In the genomic region with DNA sequence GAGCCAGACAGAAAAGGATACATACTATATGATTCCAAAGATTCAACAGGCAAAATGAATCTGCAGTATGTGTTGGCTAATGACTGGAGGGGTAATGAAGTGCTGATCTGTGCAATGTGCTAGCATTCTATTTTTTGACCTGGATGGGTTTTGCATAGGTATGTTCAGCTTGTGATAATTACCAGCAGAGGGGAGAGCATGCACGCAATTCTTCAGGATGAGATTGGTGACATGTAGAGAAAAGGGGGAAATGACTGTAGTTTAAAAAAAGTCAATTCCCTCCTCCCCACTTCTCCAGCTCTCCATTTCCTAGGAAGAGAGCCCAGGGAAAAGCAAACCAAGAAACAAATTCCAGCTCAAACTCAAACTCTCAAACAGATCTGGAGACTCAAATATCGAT, we compare ENCODE assay signal across 24 cellular contexts. TPM values are rescaled to one million over a fixed set of nuclear protein-coding genes. Genes with fewer than 3 reads are reported as not detected.
DNase-seq lines count a peak whose midpoint lies in the region; ATAC-seq and TF ChIP-seq lines count a peak whose summit lies in the region.
"Had no signal": no experiment of that assay in that cellular context is flagged by ENCODE, and none has a peak within 500 bp of the region (broad histone marks: within the 10 kb centered on the region; RNA-seq: fewer than 3 reads in every experiment).

No MANE protein-coding gene starts in this region.

- H3K27me3 Mint-ChIP-seq in neural crest cell (ENCODE audit: low read depth): no peaks in the 10 kb centered on the region

- H3K36me3 Mint-ChIP-seq in neural crest cell (ENCODE audit: low read depth): peaks cover 10% of the 10 kb centered on the region
- H3K36me3 Mint-ChIP-seq: natural killer cell treated with Interleukin-12 subunit alpha and Interleukin-12 subunit beta and Interleukin-15 and Interleukin-18, amount 100 ng/mL, for 72 hours had no signal

- H3K4me3 Mint-ChIP-seq in neural crest cell: peak overlapping the region; percentile 73
- H3K4me3 Mint-ChIP-seq: natural killer cell treated with Interleukin-12 subunit alpha and Interleukin-12 subunit beta and Interleukin-15 and Interleukin-18, amount 100 ng/mL, for 72 hours had no signal

- no peaks in the 10 kb centered on the region for H3K36me3 ChIP-seq in left ventricle myocardium inferior
- H3K36me3 ChIP-seq: sigmoid colon had no signal

- ATAC-seq in left ventricle myocardium superior (no peak), HG03108 (IDR thresholded peaks at IDR 0.05; ENCODE audit: unreplicated experiment) (no peak)
- ATAC-seq: natural killer cell treated with Interleukin-12 subunit alpha and Interleukin-12 subunit beta and Interleukin-15 and Interleukin-18, amount 100 ng/mL, for 72 hours; Panc1; SK-N-SH treated with all-trans-retinoic acid at 6 μM for 48 hours had no signal

- peaks cover 7% of the 10 kb centered on the region for H3K9me3 ChIP-seq in left ventricle myocardium inferior (replicated peaks)
- H3K9me3 ChIP-seq: sigmoid colon had no signal

- intact Hi-C loops in left ventricle myocardium inferior (cut with micrococcal nuclease) (no loop called here), left ventricle myocardium superior (cut with micrococcal nuclease) (no loop called here)

- peaks cover 19% of the 10 kb centered on the region for H3K9me3 Mint-ChIP-seq in neural crest cell

- DNase-seq in left ventricle myocardium inferior: no peak
- no peak for DNase-seq in left ventricle myocardium superior
- no peak for DNase-seq in fibroblast of mammary gland (ENCODE audit: low read depth)
- DNase-seq in neural crest cell (ENCODE audit: low read depth, low spot score): no peak
- DNase-seq in HEK293T (ENCODE audit: extremely low spot score): no peak
- DNase-seq in NCI-H2081 (lab: John Stamatoyannopoulos, UW): no peak
- no peak for DNase-seq in cerebellar cortex (ENCODE audit: low spot score)
- DNase-seq: 8988T; activated CD4-positive, alpha-beta T cell treated with anti-CD3 and anti-CD28 coated beads for 4 hours; activated CD8-positive, alpha-beta memory T cell treated with anti-CD3 and anti-CD28 coated beads, Interleukin-2, amount 50 U/mL, for 48 hours; activated naive CD4-positive, alpha-beta T cell; DMS53; effector memory CD4-positive, alpha-beta T cell; foreskin melanocyte; KBM-7; mammary epithelial cell; NCI-H2171; sigmoid colon; stimulated activated CD4-positive, alpha-beta T cell treated with anti-CD3 and anti-CD28 coated beads, Interleukin-2, amount 100 ng/mL, for 48 hours had no signal

- peaks cover 9% of the 10 kb centered on the region for H3K4me1 ChIP-seq in left ventricle myocardium inferior
- H3K4me1 ChIP-seq: sigmoid colon had no signal

- H3K27ac Mint-ChIP-seq in neural crest cell (ENCODE audit: unreplicated experiment): no peak overlapping the region
- H3K27ac Mint-ChIP-seq: natural killer cell treated with Interleukin-12 subunit alpha and Interleukin-12 subunit beta and Interleukin-15 and Interleukin-18, amount 100 ng/mL, for 72 hours had no signal

- peak overlapping the region; percentile 42 for H3K4me3 ChIP-seq in left ventricle myocardium inferior
- peak overlapping the region; percentile 24 for H3K4me3 ChIP-seq in fibroblast of mammary gland (ENCODE audit: control insufficient read depth, low read depth, low read length)

- peaks cover 33% of the 10 kb centered on the region for H3K4me1 Mint-ChIP-seq in neural crest cell

- H3K27ac ChIP-seq in left ventricle myocardium inferior (replicated peaks): no peak overlapping the region
- H3K27ac ChIP-seq: C4-2B, sigmoid colon had no signal

- CTCF ChIA-PET in HEK293T (lab: Yijun Ruan, JAX): no interaction called here

- TF ChIP-seq CTCF in left ventricle myocardium inferior (IDR thresholded peaks at IDR 0.05; ENCODE audit: borderline replicate concordance) (no peak), fibroblast of mammary gland (conservative IDR thresholded peaks at IDR 0.05; ENCODE audit: control insufficient read depth, insufficient read depth, low read depth, low read length) (no peak), neural crest cell (conservative IDR thresholded peaks at IDR 0.05) (no peak)

- H3K27me3 ChIP-seq in left ventricle myocardium inferior (ENCODE audit: low read depth): no peaks in the 10 kb centered on the region
- H3K27me3 ChIP-seq: sigmoid colon had no signal

- POLR2A ChIA-PET in HEK293T (lab: Yijun Ruan, JAX): no interaction called here

TF ChIP-seq in HEK293T, 16 proteins besides CTCF, POLR2A, EP300 and RAD21:
- TF ChIP-seq ELF4 (IDR thresholded peaks at IDR 0.05) (no peak), SP1 (IDR thresholded peaks at IDR 0.05) (no peak), L3MBTL2 (conservative IDR thresholded peaks at IDR 0.05) (no peak), FOXM1 (IDR thresholded peaks at IDR 0.05; ENCODE audit: borderline replicate concordance) (no peak)
- TF ChIP-seq, protein P1, sequence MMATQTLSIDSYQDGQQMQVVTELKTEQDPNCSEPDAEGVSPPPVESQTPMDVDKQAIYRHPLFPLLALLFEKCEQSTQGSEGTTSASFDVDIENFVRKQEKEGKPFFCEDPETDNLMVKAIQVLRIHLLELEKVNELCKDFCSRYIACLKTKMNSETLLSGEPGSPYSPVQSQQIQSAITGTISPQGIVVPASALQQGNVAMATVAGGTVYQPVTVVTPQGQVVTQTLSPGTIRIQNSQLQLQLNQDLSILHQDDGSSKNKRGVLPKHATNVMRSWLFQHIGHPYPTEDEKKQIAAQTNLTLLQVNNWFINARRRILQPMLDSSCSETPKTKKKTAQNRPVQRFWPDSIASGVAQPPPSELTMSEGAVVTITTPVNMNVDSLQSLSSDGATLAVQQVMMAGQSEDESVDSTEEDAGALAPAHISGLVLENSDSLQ (IDR thresholded peaks at IDR 0.05): no peak

RNA-seq across cellular contexts. Expression of a gene that starts 0.6 kb away (rescaled TPM):
- total RNA-seq in left ventricle myocardium inferior: 0.71 TPM
- total RNA-seq in left ventricle myocardium superior: 0.25 TPM
- 2.1 and 2.8 TPM in 2 replicates for total RNA-seq in neural crest cell
